Comparison of ENCODE assay signal across 8 cellular contexts in the genomic region with DNA sequence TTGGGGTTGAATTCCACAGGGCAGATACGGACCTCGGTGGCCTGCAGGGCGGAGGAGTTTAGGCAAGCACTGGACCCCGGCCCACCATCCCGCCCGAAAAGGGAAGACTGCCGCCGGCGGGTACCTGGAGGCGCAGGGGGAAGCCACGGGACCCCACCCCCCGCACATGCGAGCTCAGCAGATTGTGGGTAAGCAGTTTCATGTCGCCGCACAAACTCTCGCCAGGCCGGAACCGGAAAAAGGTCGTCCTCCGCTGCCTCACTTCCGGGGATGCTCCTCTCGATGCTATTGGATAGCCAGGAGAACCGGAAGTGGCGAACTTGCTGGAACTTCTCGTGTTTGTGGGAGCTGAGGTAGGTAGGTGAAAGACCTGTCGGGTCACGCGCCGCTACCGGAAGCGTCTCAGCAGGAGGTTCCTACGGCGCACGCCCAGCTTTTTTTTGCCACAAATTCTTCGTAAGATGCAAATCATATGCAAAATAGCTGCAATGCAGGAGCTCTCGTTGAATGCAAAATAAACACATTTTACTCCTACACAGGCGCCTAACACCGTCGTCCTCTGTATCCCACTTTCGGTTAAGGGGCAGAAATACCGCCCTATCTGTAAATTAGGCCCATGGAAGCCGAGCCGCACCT. TPM values are rescaled to one million over a fixed set of nuclear protein-coding genes. Genes with fewer than 3 reads are reported as not detected.
DNase-seq lines count a peak whose midpoint lies in the region; ATAC-seq and TF ChIP-seq lines count a peak whose summit lies in the region.

A gene (minus strand): TSS at position 235 of the 636 bp plus-strand sequence. CDS start 33 bp downstream, at position 202.

- peaks cover 9% of the 10 kb centered on the region for H3K4me1 ChIP-seq in testis

- peaks cover 3% of the 10 kb centered on the region for H3K27me3 Mint-ChIP-seq in HFFc6 (ENCODE audit: insufficient read depth)
- no peaks in the 10 kb centered on the region for H3K27me3 Mint-ChIP-seq in activated naive CD4-positive, alpha-beta T cell treated with anti-CD3 and anti-CD28 coated beads, Interleukin-2, amount 50 U/mL, for 24 hours

- H3K36me3 Mint-ChIP-seq in HFFc6 (ENCODE audit: low read depth), result peaks cover 25% of the 10 kb centered on the region
- peaks cover 9% of the 10 kb centered on the region for H3K36me3 Mint-ChIP-seq in activated naive CD4-positive, alpha-beta T cell treated with anti-CD3 and anti-CD28 coated beads, Interleukin-2, amount 50 U/mL, for 24 hours

- H3K27ac Mint-ChIP-seq in HFFc6, result peak within 1 kb of the TSS; percentile 99
- H3K27ac Mint-ChIP-seq in activated naive CD4-positive, alpha-beta T cell treated with anti-CD3 and anti-CD28 coated beads, Interleukin-2, amount 50 U/mL, for 24 hours, result peak within 1 kb of the TSS; percentile 99

- H3K4me3 ChIP-seq in testis, result peak within 1 kb of the TSS; percentile 72 to 75

- peak; percentile 89 for ATAC-seq in SK-N-SH treated with all-trans-retinoic acid at 6 μM for 48 hours

- no peaks in the 10 kb centered on the region for H3K36me3 ChIP-seq in testis (ENCODE audit: low read depth, missing control alignments)

- no peak for TF ChIP-seq CTCF in HFFc6 (IDR thresholded peaks at IDR 0.05)
- TF ChIP-seq CTCF in testis (IDR thresholded peaks at IDR 0.05), result no peak

- H3K4me1 Mint-ChIP-seq in HFFc6 (ENCODE audit: low read depth), result peaks cover 24% of the 10 kb centered on the region
- H3K4me1 Mint-ChIP-seq in activated naive CD4-positive, alpha-beta T cell treated with anti-CD3 and anti-CD28 coated beads, Interleukin-2, amount 50 U/mL, for 24 hours, result peaks cover 32% of the 10 kb centered on the region

- H3K9me3 ChIP-seq in testis, result no peaks in the 10 kb centered on the region

- H3K4me3 Mint-ChIP-seq in HFFc6, result peak within 1 kb of the TSS; percentile 96
- peak within 1 kb of the TSS; percentile 95 for H3K4me3 Mint-ChIP-seq in activated naive CD4-positive, alpha-beta T cell treated with anti-CD3 and anti-CD28 coated beads, Interleukin-2, amount 50 U/mL, for 24 hours

- intact Hi-C loops in testis (cut with DNase I; ENCODE audit: low total_unique reads), result no loop called here

- no peaks in the 10 kb centered on the region for H3K27me3 ChIP-seq in testis

- no peaks in the 10 kb centered on the region for H3K9me3 Mint-ChIP-seq in HFFc6
- no peaks in the 10 kb centered on the region for H3K9me3 Mint-ChIP-seq in activated naive CD4-positive, alpha-beta T cell treated with anti-CD3 and anti-CD28 coated beads, Interleukin-2, amount 50 U/mL, for 24 hours

- DNase-seq in GM04503 (ENCODE audit: low read depth) (peak; percentile 83), HFFc6 (peak; percentile 98), NCI-H1092 (lab: John Stamatoyannopoulos, UW) (peak; percentile 99), globus pallidus (ENCODE audit: low spot score) (peak; percentile 97), occipital lobe (lab: John Stamatoyannopoulos, UW) (peak; percentile 95), testis (peak; percentile 99)

- peak; percentile 63 for TF ChIP-seq POLR2A in testis (IDR thresholded peaks at IDR 0.05)

- WGBS in testis, 2 donors, result 0 to 1% methylated on average over 21 to 30 of the region's 43 CpGs

- peak within 1 kb of the TSS; percentile 75 to 98 for H3K27ac ChIP-seq in testis

TF ChIP-seq in SK-N-SH treated with all-trans-retinoic acid at 6 μM for 48 hours, 23 proteins besides CTCF, POLR2A, EP300 and RAD21:
- TF ChIP-seq, protein P1, sequence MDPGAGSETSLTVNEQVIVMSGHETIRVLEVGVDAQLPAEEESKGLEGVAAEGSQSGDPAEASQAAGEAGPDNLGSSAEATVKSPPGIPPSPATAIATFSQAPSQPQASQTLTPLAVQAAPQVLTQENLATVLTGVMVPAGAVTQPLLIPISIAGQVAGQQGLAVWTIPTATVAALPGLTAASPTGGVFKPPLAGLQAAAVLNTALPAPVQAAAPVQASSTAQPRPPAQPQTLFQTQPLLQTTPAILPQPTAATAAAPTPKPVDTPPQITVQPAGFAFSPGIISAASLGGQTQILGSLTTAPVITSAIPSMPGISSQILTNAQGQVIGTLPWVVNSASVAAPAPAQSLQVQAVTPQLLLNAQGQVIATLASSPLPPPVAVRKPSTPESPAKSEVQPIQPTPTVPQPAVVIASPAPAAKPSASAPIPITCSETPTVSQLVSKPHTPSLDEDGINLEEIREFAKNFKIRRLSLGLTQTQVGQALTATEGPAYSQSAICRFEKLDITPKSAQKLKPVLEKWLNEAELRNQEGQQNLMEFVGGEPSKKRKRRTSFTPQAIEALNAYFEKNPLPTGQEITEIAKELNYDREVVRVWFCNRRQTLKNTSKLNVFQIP (CRISPR knock-in tag; IDR thresholded peaks at IDR 0.05; ENCODE audit: borderline replicate concordance, low read depth), result no peak
- TF ChIP-seq ZNF70 (CRISPR knock-in tag; IDR thresholded peaks at IDR 0.05) (no peak), OSR1 (CRISPR knock-in tag; IDR thresholded peaks at IDR 0.05) (no peak), ZFP3 (CRISPR knock-in tag; IDR thresholded peaks at IDR 0.05) (no peak), ZNF565 (CRISPR knock-in tag; conservative IDR thresholded peaks at IDR 0.05; ENCODE audit: low read depth) (no peak), ARNTL (CRISPR knock-in tag; IDR thresholded peaks at IDR 0.05; ENCODE audit: borderline replicate concordance, low read depth) (no peak), RARB (CRISPR knock-in tag; IDR thresholded peaks at IDR 0.05) (no peak), SNAI2 (CRISPR knock-in tag; IDR thresholded peaks at IDR 0.05) (no peak), BACH2 (CRISPR knock-in tag; IDR thresholded peaks at IDR 0.05; ENCODE audit: borderline replicate concordance) (no peak), ISL1 (CRISPR knock-in tag; IDR thresholded peaks at IDR 0.05) (no peak), ESRRG (CRISPR knock-in tag; IDR thresholded peaks at IDR 0.05) (no peak)
- TF ChIP-seq, protein P2, sequence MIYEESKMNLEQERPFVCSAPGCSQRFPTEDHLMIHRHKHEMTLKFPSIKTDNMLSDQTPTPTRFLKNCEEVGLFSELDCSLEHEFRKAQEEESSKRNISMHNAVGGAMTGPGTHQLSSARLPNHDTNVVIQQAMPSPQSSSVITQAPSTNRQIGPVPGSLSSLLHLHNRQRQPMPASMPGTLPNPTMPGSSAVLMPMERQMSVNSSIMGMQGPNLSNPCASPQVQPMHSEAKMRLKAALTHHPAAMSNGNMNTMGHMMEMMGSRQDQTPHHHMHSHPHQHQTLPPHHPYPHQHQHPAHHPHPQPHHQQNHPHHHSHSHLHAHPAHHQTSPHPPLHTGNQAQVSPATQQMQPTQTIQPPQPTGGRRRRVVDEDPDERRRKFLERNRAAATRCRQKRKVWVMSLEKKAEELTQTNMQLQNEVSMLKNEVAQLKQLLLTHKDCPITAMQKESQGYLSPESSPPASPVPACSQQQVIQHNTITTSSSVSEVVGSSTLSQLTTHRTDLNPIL (CRISPR knock-in tag; IDR thresholded peaks at IDR 0.05; ENCODE audit: low read depth), result no peak

RNA-seq across cellular contexts. Expression of the gene that starts here (rescaled TPM):
- 100 to 1,000 TPM; 246 to 269 (median 261) TPM for total RNA-seq in HFFc6 (2021; fragmentation: NEBNext Ultra II Directional; extraction: Animal tissue kit (Norgen Biotek cat#: 25700))
- total RNA-seq in occipital lobe (81.9 TPM), testis (100 to 1,000 TPM; 303 to 340 TPM)
- 275 TPM for polyA plus RNA-seq in testis (ENCODE audit: insufficient read depth, low read depth, low replicate concordance)

Comparison
In these comparisons a context has a peak if more than half of its experiments do, and no peak if none do; other contexts are left out.
1. Peak in every context shown above with its lines: DNase-seq, ATAC-seq, H3K4me3 ChIP-seq and H3K27ac ChIP-seq.